ENCODE assay signal across 15 cellular contexts in the genomic region with DNA sequence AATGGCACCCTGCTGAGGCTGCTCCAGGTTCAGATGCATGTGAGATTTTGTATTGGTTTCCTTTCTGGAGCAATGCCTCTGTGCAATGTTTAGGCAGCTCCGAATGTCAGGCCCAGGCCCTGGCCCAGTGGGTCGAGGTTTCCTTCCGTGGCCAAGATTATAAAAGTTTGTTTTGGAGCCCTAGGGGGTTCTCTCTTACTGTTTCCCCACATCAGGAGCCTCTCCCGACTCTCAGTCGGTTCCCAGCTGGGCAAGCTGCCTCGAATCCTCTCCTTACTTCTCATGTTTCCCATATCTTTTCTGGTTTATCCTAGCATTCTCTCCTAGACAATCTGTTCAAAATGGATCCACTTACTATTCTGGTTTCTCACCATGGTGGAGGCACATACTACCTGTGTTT. TPM values are rescaled to one million over a fixed set of nuclear protein-coding genes. Genes with fewer than 3 reads are reported as not detected.
DNase-seq lines count a peak whose midpoint lies in the region; ATAC-seq, FAIRE-seq and TF ChIP-seq lines count a peak whose summit lies in the region.
"Had no signal": no experiment of that assay in that cellular context is flagged by ENCODE, and none has a peak within 500 bp of the region (broad histone marks: within the 10 kb centered on the region; RNA-seq: fewer than 3 reads in every experiment).

No MANE protein-coding gene starts in this region.

- no peak overlapping the region for H3K9ac ChIP-seq in BLaER1 treated with 17β-estradiol and CSF1 and Interleukin-3, amounts not matched to agents 10 nM and 100 nM
- H3K9ac ChIP-seq in MM.1S (ENCODE audit: low read length), result no peak overlapping the region

- H3K27me3 ChIP-seq in BLaER1 treated with 17β-estradiol and CSF1 and Interleukin-3, amounts not matched to agents 10 nM and 100 nM, result no peaks in the 10 kb centered on the region
- no peaks in the 10 kb centered on the region for H3K27me3 ChIP-seq in MM.1S (replicated peaks; ENCODE audit: insufficient read depth, low read length)
- no peaks in the 10 kb centered on the region for H3K27me3 ChIP-seq in dorsolateral prefrontal cortex
- H3K27me3 ChIP-seq: colonic mucosa had no signal

- no peak for TF ChIP-seq POLR2A in GM12891 (IDR thresholded peaks at IDR 0.05; ENCODE audit: low read depth, low read length)

- H3K9me2 ChIP-seq in MM.1S (replicated peaks; ENCODE audit: insufficient read depth, low read length), result no peaks in the 10 kb centered on the region

- H3K4me2 ChIP-seq in BLaER1 treated with 17β-estradiol and CSF1 and Interleukin-3, amounts not matched to agents 10 nM and 100 nM, result peak overlapping the region in 6 of 11 experiments; percentile 11 to 93 (median 80); a peak in 11 of 22 replicates
- H3K4me2 ChIP-seq in MM.1S (ENCODE audit: low read depth, low read length), result peak overlapping the region; percentile 70; the same call in 1 of the 2 replicates

- peaks cover 9 to 11% of the 10 kb centered on the region in 2 donors for H3K9me3 Mint-ChIP-seq in natural killer cell
- peaks cover 27% of the 10 kb centered on the region for H3K9me3 Mint-ChIP-seq in HFFc6

- TF ChIP-seq CTCF in MM.1S (IDR thresholded peaks at IDR 0.05; ENCODE audit: low read length) (no peak), dorsolateral prefrontal cortex (IDR thresholded peaks at IDR 0.05 in 54 of 56, conservative IDR thresholded peaks at IDR 0.05 in 2 of 56; ENCODE audit: low read depth in 1 of 56, partially characterized antibody in 56 of 56) (no peak), natural killer cell (IDR thresholded peaks at IDR 0.05) (no peak), HFFc6 (IDR thresholded peaks at IDR 0.05) (no peak)

- peaks cover 18% of the 10 kb centered on the region for H3F3A ChIP-seq in MM.1S (ENCODE audit: insufficient read depth, low read length)

- H3K27ac Mint-ChIP-seq in natural killer cell (peak overlapping the region; percentile 80 to 89), HFFc6 (no peak overlapping the region)
- H3K27ac Mint-ChIP-seq: mesothelial cell of epicardium had no signal

- H3K4me3 ChIP-seq in BLaER1 treated with 17β-estradiol and CSF1 and Interleukin-3, amounts not matched to agents 10 nM and 100 nM, result no peak overlapping the region
- no peak overlapping the region for H3K4me3 ChIP-seq in MM.1S (ENCODE audit: low read length)
- no peak overlapping the region for H3K4me3 ChIP-seq in dorsolateral prefrontal cortex
- H3K4me3 ChIP-seq: colonic mucosa had no signal

- peaks cover 25% of the 10 kb centered on the region for H3K36me3 Mint-ChIP-seq in natural killer cell
- peaks cover 34% of the 10 kb centered on the region for H3K36me3 Mint-ChIP-seq in HFFc6 (ENCODE audit: low read depth)

- peak overlapping the region; percentile 25 to 89 (median 84); a peak in 13 of 22 replicates for H3K27ac ChIP-seq in BLaER1 treated with 17β-estradiol and CSF1 and Interleukin-3, amounts not matched to agents 10 nM and 100 nM
- H3K27ac ChIP-seq in MM.1S (ENCODE audit: low read length), result peak overlapping the region; percentile 86; the same call in 1 of the 2 replicates
- peak overlapping the region in 35 of 59 donors; percentile 1 to 78 (median 36) for H3K27ac ChIP-seq in dorsolateral prefrontal cortex

- ATAC-seq in natural killer cell, result no peak
- ATAC-seq in HG03159 (IDR thresholded peaks at IDR 0.05; ENCODE audit: unreplicated experiment), result no peak

- H3K9me3 ChIP-seq in BLaER1 treated with 17β-estradiol and CSF1 and Interleukin-3, amounts not matched to agents 10 nM and 100 nM (replicated peaks in 1 of 11), result peaks cover 54 to 79% (median 75%) of the 10 kb centered on the region in 11 experiments
- H3K9me3 ChIP-seq in MM.1S (replicated peaks; ENCODE audit: insufficient read depth, low read length), result no peaks in the 10 kb centered on the region
- H3K9me3 ChIP-seq: colonic mucosa had no signal

- no peak overlapping the region for H2AFZ ChIP-seq in MM.1S (ENCODE audit: low read length)

- peaks cover 48 to 63% (median 55%) of the 10 kb centered on the region in 11 experiments for H3K36me3 ChIP-seq in BLaER1 treated with 17β-estradiol and CSF1 and Interleukin-3, amounts not matched to agents 10 nM and 100 nM
- no peaks in the 10 kb centered on the region for H3K36me3 ChIP-seq in MM.1S (replicated peaks; ENCODE audit: insufficient read depth, low read length)
- H3K36me3 ChIP-seq: colonic mucosa had no signal

- H3K27me3 Mint-ChIP-seq in natural killer cell (ENCODE audit: low read depth in 2 of 2) (no peaks in the 10 kb centered on the region), HFFc6 (ENCODE audit: insufficient read depth) (peaks cover 8% of the 10 kb centered on the region)

- peaks cover 80 to 83% of the 10 kb centered on the region in 2 donors for H3K4me1 Mint-ChIP-seq in natural killer cell
- H3K4me1 Mint-ChIP-seq in HFFc6 (ENCODE audit: low read depth), result peaks cover 30% of the 10 kb centered on the region

- no peaks in the 10 kb centered on the region; a peak in 1 of 22 replicates for H4K20me1 ChIP-seq in BLaER1 treated with 17β-estradiol and CSF1 and Interleukin-3, amounts not matched to agents 10 nM and 100 nM
- no peaks in the 10 kb centered on the region for H4K20me1 ChIP-seq in MM.1S (ENCODE audit: insufficient read depth, low read length)

- DNase-seq in MM.1S (no peak), dorsolateral prefrontal cortex (no peak), natural killer cell (no peak), DMS 273 treated with DMSO at 0.1 percent for 48 hours (lab: John Stamatoyannopoulos, UW) (no peak), HFFc6 (no peak), GM12891 (ENCODE audit: insufficient read length, low spot score) (no peak)
- DNase-seq: activated CD4-positive, alpha-beta T cell treated with anti-CD3 and anti-CD28 coated beads, Interleukin-2, amount 50 U/mL, for 48 hours; colonic mucosa; EL; NCI-H1105; NCI-H446 treated with DMSO at 0.1 percent for 48 hours; stimulated activated CD4-positive, alpha-beta T cell treated with anti-CD3 and anti-CD28 coated beads, Interleukin-4, amount 100 ng/mL, for 1 hour had no signal

- FAIRE-seq in GM12891 (lab: Jason Lieb, UNC), result no peak

- H3K4me3 Mint-ChIP-seq in natural killer cell (no peak overlapping the region), HFFc6 (no peak overlapping the region)
- H3K4me3 Mint-ChIP-seq: mesothelial cell of epicardium had no signal

- intact Hi-C loops in dorsolateral prefrontal cortex (cut with DNase I), result no loop called here
- intact Hi-C loops in natural killer cell (cut with micrococcal nuclease), result no loop called here

- peaks cover 29 to 44% (median 35%) of the 10 kb centered on the region in 10 experiments for H3K4me1 ChIP-seq in BLaER1 treated with 17β-estradiol and CSF1 and Interleukin-3, amounts not matched to agents 10 nM and 100 nM
- H3K4me1 ChIP-seq in MM.1S (ENCODE audit: low read length), result peaks cover 46% of the 10 kb centered on the region
- H3K4me1 ChIP-seq: colonic mucosa had no signal

- H3K79me2 ChIP-seq in MM.1S (ENCODE audit: low read length), result peaks cover 77% of the 10 kb centered on the region

TF ChIP-seq in GM12891, 5 proteins besides CTCF, POLR2A, EP300 and RAD21:
- no peak for TF ChIP-seq POLR2AphosphoS5 (IDR thresholded peaks at IDR 0.05; ENCODE audit: low read depth, low read length)
- no peak for TF ChIP-seq TAF1 (IDR thresholded peaks at IDR 0.05; ENCODE audit: low read depth, low read length)
- TF ChIP-seq PAX5 (IDR thresholded peaks at IDR 0.05; ENCODE audit: insufficient read depth, low read length, severe bottlenecking), result no peak
- no peak for TF ChIP-seq SPI1 (IDR thresholded peaks at IDR 0.05; ENCODE audit: low read depth, low read length)
- TF ChIP-seq POU2F2 (IDR thresholded peaks at IDR 0.05; ENCODE audit: low read depth, low read length), result no peak

RNA-seq across cellular contexts. Expression of a gene that starts 11.0 kb away (rescaled TPM):
- total RNA-seq in dorsolateral prefrontal cortex (10 to 100 TPM in 65 of 120 experiments, 1 to 10 TPM in 55; 1.3 to 46.7 (median 10.6) TPM), natural killer cell (10 to 100 TPM; 60.0 to 81.7 (median 76.9) TPM)
- 1 to 10 TPM in 4 of 6 experiments, under 1 TPM in 2; 0.47 to 2.2 (median 1.6) TPM for total RNA-seq in HFFc6 (2021; fragmentation: NEBNext Ultra II Directional; extraction: Animal tissue kit (Norgen Biotek cat#: 25700))
- 14.2 TPM for polyA plus RNA-seq in GM12891 (2012; ENCODE audit: low read depth, missing spikeins)

RNA-seq across cellular contexts. Expression of a gene that starts 11.6 kb away (rescaled TPM):
- total RNA-seq in dorsolateral prefrontal cortex (10 to 100 TPM; 18.8 to 45.2 (median 26.9) TPM), natural killer cell (10 to 100 TPM; 26.1 to 33.9 (median 33.8) TPM)
- total RNA-seq in HFFc6 (2021; fragmentation: NEBNext Ultra II Directional; extraction: Animal tissue kit (Norgen Biotek cat#: 25700)), result 10 to 100 TPM; 26.4 to 32.8 (median 30.0) TPM
- 66.2 TPM for polyA plus RNA-seq in GM12891 (2012; ENCODE audit: low read depth, missing spikeins)

RNA-seq across cellular contexts. Expression of a gene that starts 52.5 kb away (rescaled TPM):
- total RNA-seq in dorsolateral prefrontal cortex (10 to 100 TPM; 24.7 to 53.9 (median 37.4) TPM), natural killer cell (10 to 100 TPM; 28.7 to 42.0 (median 39.2) TPM)
- total RNA-seq in HFFc6 (2021; fragmentation: NEBNext Ultra II Directional; extraction: Animal tissue kit (Norgen Biotek cat#: 25700)), result 10 to 100 TPM in 4 of 6 experiments, 1 to 10 TPM in 2; 7.5 to 12.4 (median 10.4) TPM
- polyA plus RNA-seq in GM12891 (2012; ENCODE audit: low read depth, missing spikeins), result 29.0 TPM

Comparison
In these comparisons a context has a peak if more than half of its experiments do, and no peak if none do; other contexts are left out.
1. H3K27ac ChIP-seq: peak in every context shown above with its lines; median percentile 86 in MM.1S; 84 in BLaER1 treated with 17β-estradiol and CSF1 and Interleukin-3, amounts not matched to agents 10 nM and 100 nM; 36 in dorsolateral prefrontal cortex.